In the genomic region with DNA sequence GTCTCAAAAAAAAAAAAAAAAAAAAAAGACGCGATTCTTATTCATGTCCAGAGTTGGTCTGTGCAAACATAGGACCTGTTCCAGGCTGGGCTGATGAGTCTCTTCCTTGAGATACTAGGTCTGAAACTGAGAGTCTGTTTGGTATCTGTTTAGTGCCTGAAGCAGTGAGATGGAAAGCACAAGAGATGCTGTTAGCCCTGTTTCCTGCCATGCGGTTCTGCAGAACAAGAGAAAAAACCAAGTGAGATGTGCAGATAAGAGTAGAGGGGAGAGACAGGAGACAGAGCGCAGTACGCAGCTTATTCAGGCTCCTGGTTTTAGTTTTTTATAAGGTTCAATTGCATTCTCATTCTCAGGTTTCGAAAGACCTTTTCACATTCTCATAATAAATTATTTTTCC, we compare ENCODE assay signal across 13 cellular contexts.
DNase-seq lines count a peak whose midpoint lies in the region; TF ChIP-seq lines count a peak whose summit lies in the region.
"Had no signal": no experiment of that assay in that cellular context is flagged by ENCODE, and none has a peak within 500 bp of the region (broad histone marks: within the 10 kb centered on the region; RNA-seq: fewer than 3 reads in every experiment).

No MANE protein-coding gene starts in this region.

- no peak overlapping the region for H3K4me3 ChIP-seq in right atrium auricular region
- H3K4me3 ChIP-seq: gastroesophageal sphincter, tibial nerve had no signal

- POLR2A ChIA-PET in activated CD4-positive, alpha-beta memory T cell treated with anti-CD3 and anti-CD28 coated beads for 36 hours (lab: Charles Lee) = interaction anchor here (0.7 to 1.9 kb wide), 7 partner anchors 15 to 745 kb away, joined by 3 to 11 read pairs (median 4); a partner anchor contains a TSS

- DNase-seq in activated gamma-delta T cell treated with Interleukin-2 at 50 U/mL for 16 hours (peak; percentile 40), activated gamma-delta T cell (lab: John Stamatoyannopoulos, UW) (no peak), NCI-H1694 treated with DMSO at 0.1 percent for 48 hours (lab: John Stamatoyannopoulos, UW) (no peak), right atrium auricular region (ENCODE audit: low spot score) (no peak), NCI-H2196 treated with DMSO at 0.1 percent for 48 hours (lab: John Stamatoyannopoulos, UW; ENCODE audit: unreplicated experiment) (no peak)
- peak; percentile 71 for DNase-seq in activated CD4-positive, alpha-beta memory T cell treated with anti-CD3 and anti-CD28 coated beads for 36 hours
- peak; percentile 6 for DNase-seq in effector CD8-positive, alpha-beta T cell (lab: John Stamatoyannopoulos, UW)
- DNase-seq: NCI-H1694, T-helper 9 cell had no signal

- no peak overlapping the region for H3K27ac ChIP-seq in right atrium auricular region
- H3K27ac ChIP-seq: gastroesophageal sphincter, neutrophil, tibial nerve had no signal

- no peaks in the 10 kb centered on the region for H3K36me3 ChIP-seq in right atrium auricular region
- H3K36me3 ChIP-seq: gastroesophageal sphincter, neutrophil, tibial nerve had no signal

- H3K36me3 Mint-ChIP-seq in activated CD4-positive, alpha-beta memory T cell treated with anti-CD3 and anti-CD28 coated beads for 36 hours = no peaks in the 10 kb centered on the region
- no peaks in the 10 kb centered on the region for H3K36me3 Mint-ChIP-seq in stimulated activated naive CD8-positive, alpha-beta T cell treated with anti-CD3 and anti-CD28 coated beads, Interleukin-15, Interleukin-2, amounts not matched to agents 100 ng/mL and 50 ng/mL, for 24 hours (ENCODE audit: low read depth)

- TF ChIP-seq CTCF in right atrium auricular region (IDR thresholded peaks at IDR 0.05) = no peak

- H3K4me1 ChIP-seq in right atrium auricular region = no peaks in the 10 kb centered on the region
- H3K4me1 ChIP-seq: gastroesophageal sphincter, tibial nerve had no signal

- H3K4me1 Mint-ChIP-seq in activated CD4-positive, alpha-beta memory T cell treated with anti-CD3 and anti-CD28 coated beads for 36 hours (ENCODE audit: low read depth) = peaks cover 23% of the 10 kb centered on the region
- peaks cover 31% of the 10 kb centered on the region for H3K4me1 Mint-ChIP-seq in stimulated activated naive CD8-positive, alpha-beta T cell treated with anti-CD3 and anti-CD28 coated beads, Interleukin-15, Interleukin-2, amounts not matched to agents 100 ng/mL and 50 ng/mL, for 24 hours (ENCODE audit: low read depth)

- H3K9me3 Mint-ChIP-seq in activated CD4-positive, alpha-beta memory T cell treated with anti-CD3 and anti-CD28 coated beads for 36 hours = no peaks in the 10 kb centered on the region
- no peaks in the 10 kb centered on the region for H3K9me3 Mint-ChIP-seq in stimulated activated naive CD8-positive, alpha-beta T cell treated with anti-CD3 and anti-CD28 coated beads, Interleukin-15, Interleukin-2, amounts not matched to agents 100 ng/mL and 50 ng/mL, for 24 hours

- H3K27me3 ChIP-seq in right atrium auricular region = no peaks in the 10 kb centered on the region

- intact Hi-C loops in activated CD4-positive, alpha-beta memory T cell treated with anti-CD3 and anti-CD28 coated beads for 36 hours (cut with micrococcal nuclease) = loop anchor here (1.0 to 10.0 kb wide), 5 partner anchors 16 to 561 kb away; a partner anchor contains a TSS

- H3K27me3 Mint-ChIP-seq in activated CD4-positive, alpha-beta memory T cell treated with anti-CD3 and anti-CD28 coated beads for 36 hours = no peaks in the 10 kb centered on the region
- H3K27me3 Mint-ChIP-seq in stimulated activated naive CD8-positive, alpha-beta T cell treated with anti-CD3 and anti-CD28 coated beads, Interleukin-15, Interleukin-2, amounts not matched to agents 100 ng/mL and 50 ng/mL, for 24 hours = no peaks in the 10 kb centered on the region

- CTCF ChIA-PET in activated CD4-positive, alpha-beta memory T cell treated with anti-CD3 and anti-CD28 coated beads for 36 hours (lab: Charles Lee) = interaction anchor here (0.7 to 6.8 kb wide), 16 partner anchors 13 to 860 kb away, joined by 3 to 63 read pairs (median 4); a partner anchor contains a TSS

- H3K9me3 ChIP-seq in right atrium auricular region = no peaks in the 10 kb centered on the region
- H3K9me3 ChIP-seq: gastroesophageal sphincter, neutrophil, tibial nerve had no signal

- H3K4me3 Mint-ChIP-seq in activated CD4-positive, alpha-beta memory T cell treated with anti-CD3 and anti-CD28 coated beads for 36 hours = peak overlapping the region; percentile 17
- peak overlapping the region; percentile 5 for H3K4me3 Mint-ChIP-seq in stimulated activated naive CD8-positive, alpha-beta T cell treated with anti-CD3 and anti-CD28 coated beads, Interleukin-15, Interleukin-2, amounts not matched to agents 100 ng/mL and 50 ng/mL, for 24 hours

- peak overlapping the region; percentile 64 for H3K27ac Mint-ChIP-seq in activated CD4-positive, alpha-beta memory T cell treated with anti-CD3 and anti-CD28 coated beads for 36 hours
- peak overlapping the region; percentile 27 for H3K27ac Mint-ChIP-seq in stimulated activated naive CD8-positive, alpha-beta T cell treated with anti-CD3 and anti-CD28 coated beads, Interleukin-15, Interleukin-2, amounts not matched to agents 100 ng/mL and 50 ng/mL, for 24 hours

Comparison
In these comparisons a context has a peak if more than half of its experiments do, and no peak if none do; other contexts are left out.
1. DNase-seq: peak in activated gamma-delta T cell treated with Interleukin-2 at 50 U/mL for 16 hours (single experiment), activated CD4-positive, alpha-beta memory T cell treated with anti-CD3 and anti-CD28 coated beads for 36 hours (single experiment) and effector CD8-positive, alpha-beta T cell (single experiment); none in activated gamma-delta T cell (single experiment), NCI-H1694 treated with DMSO at 0.1 percent for 48 hours (single experiment), right atrium auricular region (single experiment) and NCI-H2196 treated with DMSO at 0.1 percent for 48 hours (single experiment).